24 cellular contexts compared by ENCODE assay signal in genomic region chr1:55053265-55053954, GRCh38. TPM values are rescaled to one million over a fixed set of nuclear protein-coding genes. Genes with fewer than 3 reads are reported as not detected.
DNase-seq lines count a peak whose midpoint lies in the region; ATAC-seq and TF ChIP-seq lines count a peak whose summit lies in the region.
"Had no signal": no experiment of that assay in that cellular context is flagged by ENCODE, and none has a peak within 500 bp of the region (broad histone marks: within the 10 kb centered on the region; RNA-seq: fewer than 3 reads in every experiment).

No MANE protein-coding gene starts in this region.

- ATAC-seq in left lung, result peak; percentile 61
- ATAC-seq in sciatic nerve, result peak; percentile 38
- ATAC-seq in HG02840 (IDR thresholded peaks at IDR 0.05; ENCODE audit: low FRiP score, unreplicated experiment), result no peak
- ATAC-seq: foreskin keratinocyte; natural killer cell treated with Interleukin-12 subunit alpha and Interleukin-12 subunit beta and Interleukin-15 and Interleukin-18, amount 100 ng/mL, for 72 hours; stimulated activated memory B cell treated with anti-CD40 and anti-IgM and Interleukin-4, amounts not matched to agents 10 μg/mL and 1 μg/mL and 100 μg/mL, for 72 hours had no signal

- no peak overlapping the region for H3K4me3 Mint-ChIP-seq in chondrocyte (ENCODE audit: unreplicated experiment)
- H3K4me3 Mint-ChIP-seq: activated CD4-positive, alpha-beta memory T cell treated with anti-CD3 and anti-CD28 coated beads, Interleukin-2, amount 10 ng/mL, durations not matched to agents 7 days and 5 days; CD4-positive, CD25-positive, alpha-beta regulatory T cell; central memory CD8-positive, alpha-beta T cell; natural killer cell treated with Interleukin-12 subunit alpha and Interleukin-12 subunit beta and Interleukin-15 and Interleukin-18, amount 100 ng/mL, for 72 hours; stimulated activated memory B cell treated with anti-CD40 and anti-IgM and Interleukin-4, amounts not matched to agents 10 μg/mL and 1 μg/mL and 100 μg/mL, for 72 hours had no signal

- H3K4me1 Mint-ChIP-seq in chondrocyte (ENCODE audit: low read depth), result peaks cover 9% of the 10 kb centered on the region
- H3K4me1 Mint-ChIP-seq: activated CD4-positive, alpha-beta memory T cell treated with anti-CD3 and anti-CD28 coated beads, Interleukin-2, amount 10 ng/mL, durations not matched to agents 7 days and 5 days; CD4-positive, CD25-positive, alpha-beta regulatory T cell; central memory CD8-positive, alpha-beta T cell; stimulated activated memory B cell treated with anti-CD40 and anti-IgM and Interleukin-4, amounts not matched to agents 10 μg/mL and 1 μg/mL and 100 μg/mL, for 72 hours had no signal

- H3K27ac Mint-ChIP-seq in chondrocyte (ENCODE audit: unreplicated experiment), result no peak overlapping the region
- H3K27ac Mint-ChIP-seq: activated CD4-positive, alpha-beta memory T cell treated with anti-CD3 and anti-CD28 coated beads, Interleukin-2, amount 10 ng/mL, durations not matched to agents 7 days and 5 days; CD4-positive, CD25-positive, alpha-beta regulatory T cell; natural killer cell treated with Interleukin-12 subunit alpha and Interleukin-12 subunit beta and Interleukin-15 and Interleukin-18, amount 100 ng/mL, for 72 hours; stimulated activated memory B cell treated with anti-CD40 and anti-IgM and Interleukin-4, amounts not matched to agents 10 μg/mL and 1 μg/mL and 100 μg/mL, for 72 hours had no signal

- peaks cover 0 to 19% of the 10 kb centered on the region in 2 donors for H3K4me1 ChIP-seq in left lung
- H3K4me1 ChIP-seq: ascending aorta, foreskin keratinocyte had no signal

- H3K9me3 ChIP-seq in left lung, result no peaks in the 10 kb centered on the region
- H3K9me3 ChIP-seq: ascending aorta had no signal

- H3K9me3 Mint-ChIP-seq in chondrocyte (ENCODE audit: low read depth), result no peaks in the 10 kb centered on the region
- H3K9me3 Mint-ChIP-seq: activated CD4-positive, alpha-beta memory T cell treated with anti-CD3 and anti-CD28 coated beads, Interleukin-2, amount 10 ng/mL, durations not matched to agents 7 days and 5 days; CD4-positive, CD25-positive, alpha-beta regulatory T cell; central memory CD8-positive, alpha-beta T cell; natural killer cell treated with Interleukin-12 subunit alpha and Interleukin-12 subunit beta and Interleukin-15 and Interleukin-18, amount 100 ng/mL, for 72 hours; stimulated activated memory B cell treated with anti-CD40 and anti-IgM and Interleukin-4, amounts not matched to agents 10 μg/mL and 1 μg/mL and 100 μg/mL, for 72 hours had no signal

- peak; percentile 38 for DNase-seq in NB4 (ENCODE audit: low read depth)
- DNase-seq in choroid plexus epithelial cell (ENCODE audit: low read depth), result peak; percentile 86
- peak in 1 of 2 donors; percentile 61 for DNase-seq in left lung
- no peak for DNase-seq in sciatic nerve (ENCODE audit: low spot score)
- DNase-seq in mucosa of gallbladder (ENCODE audit: low spot score), result no peak
- DNase-seq in stimulated activated CD8-positive, alpha-beta memory T cell treated with anti-CD3 and anti-CD28 coated beads, Interleukin-4, amount 100 ng/mL, for 48 hours, result no peak
- DNase-seq in chondrocyte (ENCODE audit: low spot score), result no peak
- DNase-seq: activated CD4-positive, alpha-beta memory T cell treated with anti-CD3 and anti-CD28 coated beads, Interleukin-2, amount 10 ng/mL, durations not matched to agents 7 days and 5 days; activated naive CD4-positive, alpha-beta T cell treated with anti-CD3 and anti-CD28 coated beads, Interleukin-2, amount 50 U/mL, for 16 hours; CD4-positive, CD25-positive, alpha-beta regulatory T cell; DMS153; foreskin keratinocyte; HCEC 1CT; NCI-H1048; NCI-H187 treated with DMSO at 0.1 percent for 48 hours; stimulated activated CD4-positive, alpha-beta T cell treated with anti-CD3 and anti-CD28 coated beads, Interleukin-1b, Interleukin-23, amount 100 ng/mL, for 48 hours; T1000 had no signal

- H3K27me3 Mint-ChIP-seq in chondrocyte (ENCODE audit: low read depth), result peaks cover 2% of the 10 kb centered on the region
- H3K27me3 Mint-ChIP-seq: activated CD4-positive, alpha-beta memory T cell treated with anti-CD3 and anti-CD28 coated beads, Interleukin-2, amount 10 ng/mL, durations not matched to agents 7 days and 5 days; CD4-positive, CD25-positive, alpha-beta regulatory T cell; central memory CD8-positive, alpha-beta T cell; natural killer cell treated with Interleukin-12 subunit alpha and Interleukin-12 subunit beta and Interleukin-15 and Interleukin-18, amount 100 ng/mL, for 72 hours; stimulated activated memory B cell treated with anti-CD40 and anti-IgM and Interleukin-4, amounts not matched to agents 10 μg/mL and 1 μg/mL and 100 μg/mL, for 72 hours had no signal

- no peak for TF ChIP-seq POLR2A in NB4 (IDR thresholded peaks at IDR 0.05; ENCODE audit: extremely low read depth, insufficient read length)

- H3K4me3 ChIP-seq in NB4 (ENCODE audit: low read depth, low read length) (no peak overlapping the region), choroid plexus epithelial cell (ENCODE audit: low read depth, low read length) (no peak overlapping the region), left lung (no peak overlapping the region)
- H3K4me3 ChIP-seq: ascending aorta, skin epidermis had no signal

- no peaks in the 10 kb centered on the region for H3K27me3 ChIP-seq in left lung
- H3K27me3 ChIP-seq: ascending aorta, foreskin keratinocyte had no signal

- TF ChIP-seq CTCF in NB4 (IDR thresholded peaks at IDR 0.05; ENCODE audit: low read depth, low read length) (no peak), choroid plexus epithelial cell (conservative IDR thresholded peaks at IDR 0.05; ENCODE audit: low read depth, low read length) (no peak), left lung (IDR thresholded peaks at IDR 0.05) (no peak), chondrocyte (IDR thresholded peaks at IDR 0.05) (no peak)

- peaks cover 0 to 7% of the 10 kb centered on the region in 2 donors for H3K36me3 ChIP-seq in left lung
- H3K36me3 ChIP-seq: ascending aorta had no signal

- intact Hi-C loops in left lung (cut with DNase I) (no loop called here), sciatic nerve (cut with DNase I) (no loop called here)

- no peaks in the 10 kb centered on the region for H3K36me3 Mint-ChIP-seq in chondrocyte (ENCODE audit: low read depth)
- H3K36me3 Mint-ChIP-seq: CD4-positive, CD25-positive, alpha-beta regulatory T cell; natural killer cell treated with Interleukin-12 subunit alpha and Interleukin-12 subunit beta and Interleukin-15 and Interleukin-18, amount 100 ng/mL, for 72 hours; stimulated activated memory B cell treated with anti-CD40 and anti-IgM and Interleukin-4, amounts not matched to agents 10 μg/mL and 1 μg/mL and 100 μg/mL, for 72 hours had no signal

- H3K27ac ChIP-seq in left lung, result peak overlapping the region in 1 of 2 donors; percentile 71
- H3K27ac ChIP-seq: ascending aorta, foreskin keratinocyte, skin epidermis had no signal

RNA-seq across cellular contexts. Expression of gene PCSK9, which starts 14.1 kb away (rescaled TPM):
- total RNA-seq in left lung (10 to 100 TPM; 18.7 to 55.0 TPM), sciatic nerve (8.6 TPM), mucosa of gallbladder (10.2 TPM), chondrocyte (0.41 to 0.60 TPM (median 0.53 TPM) in 3 replicates)
- total RNA-seq: ascending aorta; CD4-positive, CD25-positive, alpha-beta regulatory T cell; natural killer cell treated with Interleukin-12 subunit alpha and Interleukin-12 subunit beta and Interleukin-15 and Interleukin-18, amount 100 ng/mL, for 72 hours had no signal

RNA-seq across cellular contexts. Expression of gene BSND, which starts 54.7 kb away (rescaled TPM):
- not detected for total RNA-seq in left lung
- not detected for total RNA-seq in sciatic nerve
- total RNA-seq in mucosa of gallbladder, result not detected
- not detected in 3 replicates for total RNA-seq in chondrocyte
- total RNA-seq: ascending aorta; CD4-positive, CD25-positive, alpha-beta regulatory T cell; foreskin keratinocyte; natural killer cell treated with Interleukin-12 subunit alpha and Interleukin-12 subunit beta and Interleukin-15 and Interleukin-18, amount 100 ng/mL, for 72 hours; temporal lobe had no signal

Comparison
In these comparisons a context has a peak if more than half of its experiments do, and no peak if none do; other contexts are left out.
1. DNase-seq: peak in NB4 (single experiment) and choroid plexus epithelial cell (single experiment); none in sciatic nerve (single experiment), mucosa of gallbladder (single experiment), stimulated activated CD8-positive, alpha-beta memory T cell treated with anti-CD3 and anti-CD28 coated beads, Interleukin-4, amount 100 ng/mL, for 48 hours (single experiment) and chondrocyte (single experiment).